8 cellular contexts compared by ENCODE assay signal in genomic region chr3:172673210-172673679, GRCh38. TPM values are rescaled to one million over a fixed set of nuclear protein-coding genes. Genes with fewer than 3 reads are reported as not detected.
DNase-seq lines count a peak whose midpoint lies in the region; ATAC-seq and TF ChIP-seq lines count a peak whose summit lies in the region.

No MANE protein-coding gene starts in this region.

- H3K9me3 Mint-ChIP-seq in activated naive CD4-positive, alpha-beta T cell treated with anti-CD3 and anti-CD28 coated beads, Interleukin-2, amount 10 ng/mL, durations not matched to agents 7 days and 5 days: no peaks in the 10 kb centered on the region

- CTCF ChIA-PET in GM10248 (lab: Yijun Ruan, JAX): interaction anchor here (0.8 to 3.9 kb wide), 54 partner anchors 8 to 1709 kb away, joined by 3 to 49 read pairs (median 4); partner anchors contain the start of genes ECT2, NCEH1 and TNFSF10
- CTCF ChIA-PET in activated naive CD4-positive, alpha-beta T cell treated with anti-CD3 and anti-CD28 coated beads, Interleukin-2, amount 10 ng/mL, durations not matched to agents 7 days and 5 days (lab: Charles Lee): interaction anchor here (0.7 to 5.6 kb wide), 30 partner anchors 9 to 371 kb away, joined by 3 to 58 read pairs (median 4); partner anchors contain the start of genes ECT2 and NCEH1

- POLR2A ChIA-PET in GM10248 (lab: Yijun Ruan, JAX): no interaction called here

- peak; percentile 50 for DNase-seq in GM10248 (ENCODE audit: extremely low spot score)
- peak; percentile 88 for DNase-seq in NAMALWA (ENCODE audit: low spot score)
- peak; percentile 63 for DNase-seq in SK-N-DZ (ENCODE audit: low spot score)
- peak; percentile 78 for DNase-seq in activated naive CD4-positive, alpha-beta T cell treated with anti-CD3 and anti-CD28 coated beads, Interleukin-2, amount 10 ng/mL, durations not matched to agents 7 days and 5 days
- DNase-seq in left ventricle myocardium superior: peak; percentile 64
- peak; percentile 49 for DNase-seq in stimulated activated CD4-positive, alpha-beta T cell treated with anti-CD3 and anti-CD28 coated beads, Interleukin-4, amount 100 ng/mL, for 1 hour
- DNase-seq in retina: no peak

- H3K4me3 Mint-ChIP-seq in activated naive CD4-positive, alpha-beta T cell treated with anti-CD3 and anti-CD28 coated beads, Interleukin-2, amount 10 ng/mL, durations not matched to agents 7 days and 5 days: no peak overlapping the region

- no peaks in the 10 kb centered on the region for H3K36me3 Mint-ChIP-seq in activated naive CD4-positive, alpha-beta T cell treated with anti-CD3 and anti-CD28 coated beads, Interleukin-2, amount 10 ng/mL, durations not matched to agents 7 days and 5 days

- H3K27ac Mint-ChIP-seq in activated naive CD4-positive, alpha-beta T cell treated with anti-CD3 and anti-CD28 coated beads, Interleukin-2, amount 10 ng/mL, durations not matched to agents 7 days and 5 days: no peak overlapping the region

- intact Hi-C loops in left ventricle myocardium superior (cut with micrococcal nuclease): loop anchor here (5.0 kb wide), 1 partner anchor 39 kb away; the partner anchor contains the start of gene NCEH1

- peaks cover 7% of the 10 kb centered on the region for H3K4me1 Mint-ChIP-seq in activated naive CD4-positive, alpha-beta T cell treated with anti-CD3 and anti-CD28 coated beads, Interleukin-2, amount 10 ng/mL, durations not matched to agents 7 days and 5 days

- peak; percentile 82 for ATAC-seq in HG02571 (IDR thresholded peaks at IDR 0.05; ENCODE audit: unreplicated experiment)
- ATAC-seq in left ventricle myocardium superior: peak; percentile 76

- peak; percentile 81 for TF ChIP-seq CTCF in GM10248 (IDR thresholded peaks at IDR 0.05; ENCODE audit: control extremely low read depth, extremely low read depth, low read depth, missing control alignments)

- H3K27me3 Mint-ChIP-seq in activated naive CD4-positive, alpha-beta T cell treated with anti-CD3 and anti-CD28 coated beads, Interleukin-2, amount 10 ng/mL, durations not matched to agents 7 days and 5 days: no peaks in the 10 kb centered on the region

RNA-seq across cellular contexts. Expression of gene NCEH1, which starts 37.6 kb away (rescaled TPM):
- 1.8 and 2.1 TPM in 2 replicates for polyA plus RNA-seq in SK-N-DZ (2014; cell fraction: cytosol; rRNA removed)
- 0.49 and 1.7 TPM in 2 replicates for polyA plus RNA-seq in SK-N-DZ (2014; cell fraction: nucleus; rRNA removed)
- 63.6 TPM for total RNA-seq in left ventricle myocardium superior
